In genomic region chr10:59677253-59677831, GRCh38 we compare ENCODE assay signal across 17 cellular contexts. TPM values are rescaled to one million over a fixed set of nuclear protein-coding genes. Genes with fewer than 3 reads are reported as not detected.
"Had no signal": no experiment of that assay in that cellular context is flagged by ENCODE, and none has a peak within 500 bp of the region (broad histone marks: within the 10 kb centered on the region; RNA-seq: fewer than 3 reads in every experiment).

No MANE protein-coding gene starts in this region.

- H3K4me1 Mint-ChIP-seq: natural killer cell, neural crest cell had no signal

- H3K4me3 ChIP-seq: esophagus muscularis mucosa, gastrocnemius medialis, mucosa of descending colon, sigmoid colon, skin epidermis, tibial artery, upper lobe of left lung, uterus had no signal

- H3K36me3 ChIP-seq: esophagus muscularis mucosa, gastrocnemius medialis, sigmoid colon, tibial artery, upper lobe of left lung, uterus had no signal

- H3K4me1 ChIP-seq: esophagus muscularis mucosa, sigmoid colon, upper lobe of left lung had no signal

- H3K4me3 Mint-ChIP-seq: effector memory CD8-positive, alpha-beta T cell; natural killer cell; neural crest cell; stimulated activated naive CD8-positive, alpha-beta T cell treated with anti-CD3 and anti-CD28 coated beads, Interleukin-15, Interleukin-2, amounts not matched to agents 100 ng/mL and 50 ng/mL, for 24 hours had no signal

- H3K27ac ChIP-seq: esophagus muscularis mucosa, gastrocnemius medialis, sigmoid colon, skin epidermis, tibial artery, upper lobe of left lung, uterus had no signal

- H3K27ac Mint-ChIP-seq: effector memory CD8-positive, alpha-beta T cell; natural killer cell; stimulated activated naive CD8-positive, alpha-beta T cell treated with anti-CD3 and anti-CD28 coated beads, Interleukin-15, Interleukin-2, amounts not matched to agents 100 ng/mL and 50 ng/mL, for 24 hours had no signal

- H3K36me3 Mint-ChIP-seq: natural killer cell had no signal

- H3K9me3 ChIP-seq: esophagus muscularis mucosa, gastrocnemius medialis, mucosa of descending colon, sigmoid colon, tibial artery, upper lobe of left lung, uterus had no signal

- H3K9me3 Mint-ChIP-seq: effector memory CD8-positive, alpha-beta T cell; natural killer cell; neural crest cell; stimulated activated naive CD8-positive, alpha-beta T cell treated with anti-CD3 and anti-CD28 coated beads, Interleukin-15, Interleukin-2, amounts not matched to agents 100 ng/mL and 50 ng/mL, for 24 hours had no signal

- H3K27me3 ChIP-seq: esophagus muscularis mucosa, gastrocnemius medialis, sigmoid colon, tibial artery, upper lobe of left lung, uterus had no signal

- DNase-seq: effector memory CD8-positive, alpha-beta T cell; gastrocnemius medialis; islet precursor cell; mammary epithelial cell; mucosa of descending colon; natural killer cell; posterior cingulate gyrus; sigmoid colon; stimulated activated CD4-positive, alpha-beta T cell treated with anti-CD3 and anti-CD28 coated beads, Interleukin-12 subunit alpha, Interleukin-12 subunit beta, amount 100 ng/mL, for 4 hours; tibial artery; upper lobe of left lung; uterus had no signal

- ATAC-seq: effector memory CD8-positive, alpha-beta T cell; gastrocnemius medialis; left lobe of liver; mucosa of descending colon; natural killer cell had no signal

RNA-seq across cellular contexts. Expression of gene SLC16A9, which starts 32.3 kb away (rescaled TPM):
- total RNA-seq: natural killer cell had no signal
